1 cellular context compared by ENCODE assay signal in genomic region chr11:65817815-65818680, GRCh38.
TF ChIP-seq lines count a peak whose summit lies in the region.

No MANE protein-coding gene starts in this region.

TF ChIP-seq in GM12878, 131 proteins besides CTCF, POLR2A, EP300 and RAD21 (continued from another document and continues in another):
- peak; percentile 26; the same call in 1 of the 2 replicates for TF ChIP-seq MXI1 (IDR thresholded peaks at IDR 0.05; ENCODE audit: low read depth, low read length)
- TF ChIP-seq IKZF1 (conservative IDR thresholded peaks at IDR 0.05), result peak; percentile 87
- TF ChIP-seq, protein P1, sequence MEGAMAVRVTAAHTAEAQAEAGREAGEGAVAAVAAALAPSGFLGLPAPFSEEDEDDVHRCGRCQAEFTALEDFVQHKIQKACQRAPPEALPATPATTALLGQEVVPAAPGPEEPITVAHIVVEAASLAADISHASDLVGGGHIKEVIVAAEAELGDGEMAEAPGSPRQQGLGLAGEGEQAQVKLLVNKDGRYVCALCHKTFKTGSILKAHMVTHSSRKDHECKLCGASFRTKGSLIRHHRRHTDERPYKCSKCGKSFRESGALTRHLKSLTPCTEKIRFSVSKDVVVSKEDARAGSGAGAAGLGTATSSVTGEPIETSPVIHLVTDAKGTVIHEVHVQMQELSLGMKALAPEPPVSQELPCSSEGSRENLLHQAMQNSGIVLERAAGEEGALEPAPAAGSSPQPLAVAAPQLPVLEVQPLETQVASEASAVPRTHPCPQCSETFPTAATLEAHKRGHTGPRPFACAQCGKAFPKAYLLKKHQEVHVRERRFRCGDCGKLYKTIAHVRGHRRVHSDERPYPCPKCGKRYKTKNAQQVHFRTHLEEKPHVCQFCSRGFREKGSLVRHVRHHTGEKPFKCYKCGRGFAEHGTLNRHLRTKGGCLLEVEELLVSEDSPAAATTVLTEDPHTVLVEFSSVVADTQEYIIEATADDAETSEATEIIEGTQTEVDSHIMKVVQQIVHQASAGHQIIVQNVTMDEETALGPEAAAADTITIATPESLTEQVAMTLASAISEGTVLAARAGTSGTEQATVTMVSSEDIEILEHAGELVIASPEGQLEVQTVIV (IDR thresholded peaks at IDR 0.05; ENCODE audit: borderline replicate concordance, partially characterized antibody), result no peak
- TF ChIP-seq ZBTB33 (IDR thresholded peaks at IDR 0.05), result no peak
- no peak for TF ChIP-seq STAT1 (conservative IDR thresholded peaks at IDR 0.05)
- TF ChIP-seq USF1 (IDR thresholded peaks at IDR 0.05; ENCODE audit: borderline replicate concordance, extremely low read length, insufficient read depth, low read depth, low read length), result peak; percentile 46
- TF ChIP-seq, protein P2, sequence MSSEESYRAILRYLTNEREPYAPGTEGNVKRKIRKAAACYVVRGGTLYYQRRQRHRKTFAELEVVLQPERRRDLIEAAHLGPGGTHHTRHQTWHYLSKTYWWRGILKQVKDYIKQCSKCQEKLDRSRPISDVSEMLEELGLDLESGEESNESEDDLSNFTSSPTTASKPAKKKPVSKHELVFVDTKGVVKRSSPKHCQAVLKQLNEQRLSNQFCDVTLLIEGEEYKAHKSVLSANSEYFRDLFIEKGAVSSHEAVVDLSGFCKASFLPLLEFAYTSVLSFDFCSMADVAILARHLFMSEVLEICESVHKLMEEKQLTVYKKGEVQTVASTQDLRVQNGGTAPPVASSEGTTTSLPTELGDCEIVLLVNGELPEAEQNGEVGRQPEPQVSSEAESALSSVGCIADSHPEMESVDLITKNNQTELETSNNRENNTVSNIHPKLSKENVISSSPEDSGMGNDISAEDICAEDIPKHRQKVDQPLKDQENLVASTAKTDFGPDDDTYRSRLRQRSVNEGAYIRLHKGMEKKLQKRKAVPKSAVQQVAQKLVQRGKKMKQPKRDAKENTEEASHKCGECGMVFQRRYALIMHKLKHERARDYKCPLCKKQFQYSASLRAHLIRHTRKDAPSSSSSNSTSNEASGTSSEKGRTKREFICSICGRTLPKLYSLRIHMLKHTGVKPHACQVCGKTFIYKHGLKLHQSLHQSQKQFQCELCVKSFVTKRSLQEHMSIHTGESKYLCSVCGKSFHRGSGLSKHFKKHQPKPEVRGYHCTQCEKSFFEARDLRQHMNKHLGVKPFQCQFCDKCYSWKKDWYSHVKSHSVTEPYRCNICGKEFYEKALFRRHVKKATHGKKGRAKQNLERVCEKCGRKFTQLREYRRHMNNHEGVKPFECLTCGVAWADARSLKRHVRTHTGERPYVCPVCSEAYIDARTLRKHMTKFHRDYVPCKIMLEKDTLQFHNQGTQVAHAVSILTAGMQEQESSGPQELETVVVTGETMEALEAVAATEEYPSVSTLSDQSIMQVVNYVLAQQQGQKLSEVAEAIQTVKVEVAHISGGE (CRISPR knock-in tag; IDR thresholded peaks at IDR 0.05), result no peak
- TF ChIP-seq, protein P3, sequence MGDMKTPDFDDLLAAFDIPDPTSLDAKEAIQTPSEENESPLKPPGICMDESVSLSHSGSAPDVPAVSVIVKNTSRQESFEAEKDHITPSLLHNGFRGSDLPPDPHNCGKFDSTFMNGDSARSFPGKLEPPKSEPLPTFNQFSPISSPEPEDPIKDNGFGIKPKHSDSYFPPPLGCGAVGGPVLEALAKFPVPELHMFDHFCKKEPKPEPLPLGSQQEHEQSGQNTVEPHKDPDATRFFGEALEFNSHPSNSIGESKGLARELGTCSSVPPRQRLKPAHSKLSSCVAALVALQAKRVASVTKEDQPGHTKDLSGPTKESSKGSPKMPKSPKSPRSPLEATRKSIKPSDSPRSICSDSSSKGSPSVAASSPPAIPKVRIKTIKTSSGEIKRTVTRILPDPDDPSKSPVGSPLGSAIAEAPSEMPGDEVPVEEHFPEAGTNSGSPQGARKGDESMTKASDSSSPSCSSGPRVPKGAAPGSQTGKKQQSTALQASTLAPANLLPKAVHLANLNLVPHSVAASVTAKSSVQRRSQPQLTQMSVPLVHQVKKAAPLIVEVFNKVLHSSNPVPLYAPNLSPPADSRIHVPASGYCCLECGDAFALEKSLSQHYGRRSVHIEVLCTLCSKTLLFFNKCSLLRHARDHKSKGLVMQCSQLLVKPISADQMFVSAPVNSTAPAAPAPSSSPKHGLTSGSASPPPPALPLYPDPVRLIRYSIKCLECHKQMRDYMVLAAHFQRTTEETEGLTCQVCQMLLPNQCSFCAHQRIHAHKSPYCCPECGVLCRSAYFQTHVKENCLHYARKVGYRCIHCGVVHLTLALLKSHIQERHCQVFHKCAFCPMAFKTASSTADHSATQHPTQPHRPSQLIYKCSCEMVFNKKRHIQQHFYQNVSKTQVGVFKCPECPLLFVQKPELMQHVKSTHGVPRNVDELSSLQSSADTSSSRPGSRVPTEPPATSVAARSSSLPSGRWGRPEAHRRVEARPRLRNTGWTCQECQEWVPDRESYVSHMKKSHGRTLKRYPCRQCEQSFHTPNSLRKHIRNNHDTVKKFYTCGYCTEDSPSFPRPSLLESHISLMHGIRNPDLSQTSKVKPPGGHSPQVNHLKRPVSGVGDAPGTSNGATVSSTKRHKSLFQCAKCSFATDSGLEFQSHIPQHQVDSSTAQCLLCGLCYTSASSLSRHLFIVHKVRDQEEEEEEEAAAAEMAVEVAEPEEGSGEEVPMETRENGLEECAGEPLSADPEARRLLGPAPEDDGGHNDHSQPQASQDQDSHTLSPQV (IDR thresholded peaks at IDR 0.05), result peak; percentile 84; the same call in 1 of the 2 replicates
- no peak for TF ChIP-seq EED (IDR thresholded peaks at IDR 0.05; ENCODE audit: low read depth)
- TF ChIP-seq PAX5 (IDR thresholded peaks at IDR 0.05; ENCODE audit: borderline replicate concordance, low read depth, low read length), result peak; percentile 42
- no peak for TF ChIP-seq ASH2L (IDR thresholded peaks at IDR 0.05; ENCODE audit: borderline replicate concordance, low read depth)
- 0 out of 2 replicates have a peak, but pooled peaks have one; percentile 27 for TF ChIP-seq FOXM1 (IDR thresholded peaks at IDR 0.05; ENCODE audit: low read depth, low read length)
- peak; percentile 24; the same call in 1 of the 2 replicates for TF ChIP-seq ZNF217 (IDR thresholded peaks at IDR 0.05)
- no peak for TF ChIP-seq KLF5 (IDR thresholded peaks at IDR 0.05; ENCODE audit: partially characterized antibody)
- TF ChIP-seq HCFC1 (IDR thresholded peaks at IDR 0.05; ENCODE audit: low read length), result 0 out of 2 replicates have a peak, but pooled peaks have one; percentile 26
- TF ChIP-seq SPI1 (IDR thresholded peaks at IDR 0.05; ENCODE audit: borderline replicate concordance, insufficient read depth, low read depth, low read length), result no peak
- no peak for TF ChIP-seq MEF2B (IDR thresholded peaks at IDR 0.05; ENCODE audit: partially characterized antibody, poor library complexity, severe bottlenecking)
- TF ChIP-seq, protein P4, sequence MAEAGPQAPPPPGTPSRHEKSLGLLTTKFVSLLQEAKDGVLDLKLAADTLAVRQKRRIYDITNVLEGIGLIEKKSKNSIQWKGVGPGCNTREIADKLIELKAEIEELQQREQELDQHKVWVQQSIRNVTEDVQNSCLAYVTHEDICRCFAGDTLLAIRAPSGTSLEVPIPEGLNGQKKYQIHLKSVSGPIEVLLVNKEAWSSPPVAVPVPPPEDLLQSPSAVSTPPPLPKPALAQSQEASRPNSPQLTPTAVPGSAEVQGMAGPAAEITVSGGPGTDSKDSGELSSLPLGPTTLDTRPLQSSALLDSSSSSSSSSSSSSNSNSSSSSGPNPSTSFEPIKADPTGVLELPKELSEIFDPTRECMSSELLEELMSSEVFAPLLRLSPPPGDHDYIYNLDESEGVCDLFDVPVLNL (IDR thresholded peaks at IDR 0.05; ENCODE audit: low read depth, low read length), result no peak
- no peak for TF ChIP-seq TARDBP (IDR thresholded peaks at IDR 0.05; ENCODE audit: borderline replicate concordance)
- TF ChIP-seq RUNX3 (IDR thresholded peaks at IDR 0.05; ENCODE audit: low read length), result peak; percentile 75
- peak; percentile 84 for TF ChIP-seq LARP7 (IDR thresholded peaks at IDR 0.05)
- TF ChIP-seq SP1 (IDR thresholded peaks at IDR 0.05; ENCODE audit: low read depth, low read length), result no peak
- no peak for TF ChIP-seq MTA2 (IDR thresholded peaks at IDR 0.05; ENCODE audit: low read depth)
- TF ChIP-seq CHD4 (IDR thresholded peaks at IDR 0.05), result no peak
- peak; percentile 81 for TF ChIP-seq GATAD2B (conservative IDR thresholded peaks at IDR 0.05; ENCODE audit: low read depth)
- TF ChIP-seq SUZ12 (IDR thresholded peaks at IDR 0.05; ENCODE audit: unreplicated experiment), result no peak
- TF ChIP-seq, protein P5, sequence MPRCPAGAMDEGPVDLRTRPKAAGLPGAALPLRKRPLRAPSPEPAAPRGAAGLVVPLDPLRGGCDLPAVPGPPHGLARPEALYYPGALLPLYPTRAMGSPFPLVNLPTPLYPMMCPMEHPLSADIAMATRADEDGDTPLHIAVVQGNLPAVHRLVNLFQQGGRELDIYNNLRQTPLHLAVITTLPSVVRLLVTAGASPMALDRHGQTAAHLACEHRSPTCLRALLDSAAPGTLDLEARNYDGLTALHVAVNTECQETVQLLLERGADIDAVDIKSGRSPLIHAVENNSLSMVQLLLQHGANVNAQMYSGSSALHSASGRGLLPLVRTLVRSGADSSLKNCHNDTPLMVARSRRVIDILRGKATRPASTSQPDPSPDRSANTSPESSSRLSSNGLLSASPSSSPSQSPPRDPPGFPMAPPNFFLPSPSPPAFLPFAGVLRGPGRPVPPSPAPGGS (IDR thresholded peaks at IDR 0.05; ENCODE audit: borderline replicate concordance, insufficient read depth, low read depth, low read length, poor library complexity, severe bottlenecking), result no peak
- no peak for TF ChIP-seq ZNF384 (IDR thresholded peaks at IDR 0.05; ENCODE audit: borderline replicate concordance, low read depth, low read length)
- TF ChIP-seq KAT2A (conservative IDR thresholded peaks at IDR 0.05; ENCODE audit: control insufficient read depth, low read depth, low read length), result no peak
- peak; percentile 98 for TF ChIP-seq SMARCA5 (IDR thresholded peaks at IDR 0.05)
- no peak for TF ChIP-seq NFIC (IDR thresholded peaks at IDR 0.05; ENCODE audit: low read depth, low read length)
- TF ChIP-seq, protein P6, sequence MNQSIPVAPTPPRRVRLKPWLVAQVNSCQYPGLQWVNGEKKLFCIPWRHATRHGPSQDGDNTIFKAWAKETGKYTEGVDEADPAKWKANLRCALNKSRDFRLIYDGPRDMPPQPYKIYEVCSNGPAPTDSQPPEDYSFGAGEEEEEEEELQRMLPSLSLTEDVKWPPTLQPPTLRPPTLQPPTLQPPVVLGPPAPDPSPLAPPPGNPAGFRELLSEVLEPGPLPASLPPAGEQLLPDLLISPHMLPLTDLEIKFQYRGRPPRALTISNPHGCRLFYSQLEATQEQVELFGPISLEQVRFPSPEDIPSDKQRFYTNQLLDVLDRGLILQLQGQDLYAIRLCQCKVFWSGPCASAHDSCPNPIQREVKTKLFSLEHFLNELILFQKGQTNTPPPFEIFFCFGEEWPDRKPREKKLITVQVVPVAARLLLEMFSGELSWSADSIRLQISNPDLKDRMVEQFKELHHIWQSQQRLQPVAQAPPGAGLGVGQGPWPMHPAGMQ (IDR thresholded peaks at IDR 0.05; ENCODE audit: borderline replicate concordance), result no peak
- no peak for TF ChIP-seq MYC (IDR thresholded peaks at IDR 0.05; ENCODE audit: insufficient read depth, insufficient read length, insufficient replicate concordance, low read length, severe bottlenecking)
- 0 out of 2 replicates have a peak, but pooled peaks have one; percentile 17 for TF ChIP-seq ELK1 (IDR thresholded peaks at IDR 0.05; ENCODE audit: low read depth, low read length)
- peak; percentile 53; the same call in 1 of the 2 replicates for TF ChIP-seq MAX (IDR thresholded peaks at IDR 0.05; ENCODE audit: low read depth, low read length)
- no peak for TF ChIP-seq CEBPB (IDR thresholded peaks at IDR 0.05; ENCODE audit: borderline replicate concordance in 1 of 2, low read depth in 2 of 2, low read length in 2 of 2)
- no peak for TF ChIP-seq CBFB (IDR thresholded peaks at IDR 0.05; ENCODE audit: low read depth)
- TF ChIP-seq MEF2A (IDR thresholded peaks at IDR 0.05; ENCODE audit: insufficient read depth, low read depth, low read length), result no peak
- no peak for TF ChIP-seq KDM1A (IDR thresholded peaks at IDR 0.05; ENCODE audit: borderline replicate concordance)
- TF ChIP-seq IRF3 (IDR thresholded peaks at IDR 0.05), result no peak
